Comparison of ENCODE assay signal across 8 cellular contexts in the genomic region with DNA sequence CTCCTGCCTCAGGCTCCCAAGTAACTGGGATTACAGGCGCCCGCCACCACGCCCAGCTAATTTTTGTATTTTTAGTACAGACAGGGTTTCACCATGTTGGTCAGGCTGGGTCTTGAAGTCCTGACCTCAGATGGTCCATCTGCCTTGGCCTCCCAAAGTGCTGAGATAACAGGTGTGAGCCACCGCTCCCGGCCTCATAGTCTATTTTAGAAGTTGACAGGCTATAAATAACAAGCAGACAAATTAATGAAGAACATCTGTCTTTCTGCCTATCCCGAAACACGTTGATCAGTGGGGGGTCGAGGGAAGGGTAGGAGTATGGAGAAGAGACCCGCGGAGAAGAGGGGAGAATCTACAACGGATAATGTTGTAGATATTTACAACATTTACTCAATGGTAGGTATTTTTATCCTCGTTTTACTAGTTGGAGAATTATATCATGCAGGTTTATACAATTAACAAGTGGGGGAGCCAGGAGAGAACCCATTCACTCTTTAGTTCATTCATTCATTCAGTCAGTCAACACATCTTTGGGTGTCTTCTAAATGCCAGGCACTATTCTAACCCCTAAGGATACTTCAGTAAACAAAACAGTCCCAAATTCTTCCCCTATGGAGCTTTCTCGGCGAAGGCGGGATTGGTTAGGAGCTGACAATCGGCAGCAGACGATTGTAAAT. TPM values are rescaled to one million over a fixed set of nuclear protein-coding genes. Genes with fewer than 3 reads are reported as not detected.
DNase-seq lines count a peak whose midpoint lies in the region; ATAC-seq and TF ChIP-seq lines count a peak whose summit lies in the region.

No MANE protein-coding gene starts in this region.

- peaks cover 15% of the 10 kb centered on the region for H3K79me2 ChIP-seq in HCT116 (ENCODE audit: insufficient read depth, low read length)

- H3K27me3 Mint-ChIP-seq in activated naive CD8-positive, alpha-beta T cell treated with anti-CD3 and anti-CD28 coated beads, Interleukin-2, amount 10 ng/mL, durations not matched to agents 7 days and 5 days, result peaks cover 2% of the 10 kb centered on the region
- no peaks in the 10 kb centered on the region for H3K27me3 Mint-ChIP-seq in mesothelial cell of epicardium (ENCODE audit: low read depth)

- TF ChIP-seq CTCF in AG04450 (IDR thresholded peaks at IDR 0.05; ENCODE audit: low read depth, low read length) (no peak), HCT116 (IDR thresholded peaks at IDR 0.05 in 2 of 3, conservative IDR thresholded peaks at IDR 0.05 in 1 of 3; ENCODE audit: borderline replicate concordance in 1 of 3, insufficient read depth in 1 of 3, low read depth in 2 of 3, low read length in 2 of 3) (no peak), mesothelial cell of epicardium (IDR thresholded peaks at IDR 0.05; ENCODE audit: unreplicated experiment) (no peak)

- no peaks in the 10 kb centered on the region for H3K9me2 ChIP-seq in HCT116 (ENCODE audit: insufficient read depth)

- H3K4me3 ChIP-seq in AG04450 (ENCODE audit: low read depth, low read length), result peak overlapping the region; percentile 56
- H3K4me3 ChIP-seq in HCT116 (replicated peaks in 1 of 2; ENCODE audit: low read depth in 1 of 2, low read length in 2 of 2), result peak overlapping the region; percentile 43 to 80

- RAD21 ChIA-PET in HCT116 (lab: Charles Lee; ENCODE audit: low non-redundant PET in 1 of 2, low total read pairs in 2 of 2, uncharacterized antibody in 2 of 2, unreplicated experiment in 2 of 2), result no interaction called here

- H3K27ac ChIP-seq in AG04450 (ENCODE audit: low read depth, low read length) (no peak overlapping the region), HCT116 (ENCODE audit: low read depth, low read length) (no peak overlapping the region)

- H3K36me3 ChIP-seq in HCT116 (ENCODE audit: control insufficient read depth in 1 of 2, insufficient read depth in 2 of 2, low read length in 2 of 2), result no peaks in the 10 kb centered on the region

- H3K27me3 ChIP-seq in AG04450 (ENCODE audit: control insufficient read depth, insufficient read depth, low read length), result no peaks in the 10 kb centered on the region
- H3K27me3 ChIP-seq in HCT116 (ENCODE audit: insufficient read depth, low read length), result no peaks in the 10 kb centered on the region

- H3K4me3 Mint-ChIP-seq in activated naive CD8-positive, alpha-beta T cell treated with anti-CD3 and anti-CD28 coated beads, Interleukin-2, amount 10 ng/mL, durations not matched to agents 7 days and 5 days, result peak overlapping the region; percentile 87
- H3K4me3 Mint-ChIP-seq in mesothelial cell of epicardium, result peak overlapping the region; percentile 63

- CTCF ChIA-PET in AG04450 (lab: Charles Lee) (no interaction called here), HCT116 (lab: Charles Lee) (no interaction called here)

- POLR2A ChIA-PET in AG04450 (lab: Yijun Ruan, JAX) (interaction anchor here (1.1 kb wide), 1 partner anchor 96 kb away, joined by 3 read pairs; a partner anchor contains a TSS), HCT116 (lab: Charles Lee) (no interaction called here)
- POLR2A ChIA-PET in activated naive CD8-positive, alpha-beta T cell treated with anti-CD3 and anti-CD28 coated beads, Interleukin-2, amount 10 ng/mL, durations not matched to agents 7 days and 5 days (lab: Charles Lee), result interaction anchor here (0.6 to 3.2 kb wide), 2 partner anchors 9 to 37 kb away, joined by 3 to 9 read pairs; a partner anchor contains a TSS

- H3K4me1 Mint-ChIP-seq in activated naive CD8-positive, alpha-beta T cell treated with anti-CD3 and anti-CD28 coated beads, Interleukin-2, amount 10 ng/mL, durations not matched to agents 7 days and 5 days, result peaks cover 36% of the 10 kb centered on the region
- H3K4me1 Mint-ChIP-seq in mesothelial cell of epicardium, result peaks cover 46% of the 10 kb centered on the region

- no peaks in the 10 kb centered on the region for H4K20me1 ChIP-seq in HCT116 (ENCODE audit: insufficient read depth)

- peaks cover 9 to 17% of the 10 kb centered on the region in 2 experiments; a peak in 3 of 4 replicates for H3K4me1 ChIP-seq in HCT116 (ENCODE audit: control insufficient read depth in 1 of 2, insufficient read depth in 2 of 2, low read length in 2 of 2)

- no peaks in the 10 kb centered on the region for H3K9me3 Mint-ChIP-seq in activated naive CD8-positive, alpha-beta T cell treated with anti-CD3 and anti-CD28 coated beads, Interleukin-2, amount 10 ng/mL, durations not matched to agents 7 days and 5 days
- no peaks in the 10 kb centered on the region for H3K9me3 Mint-ChIP-seq in mesothelial cell of epicardium

- no peak for DNase-seq in AG04450 (ENCODE audit: low read depth, low spot score)
- no peak for DNase-seq in HCT116 (ENCODE audit: low read depth, low spot score)
- no peak for DNase-seq in activated naive CD8-positive, alpha-beta T cell treated with anti-CD3 and anti-CD28 coated beads, Interleukin-2, amount 10 ng/mL, durations not matched to agents 7 days and 5 days
- DNase-seq in mesothelial cell of epicardium (ENCODE audit: low spot score in 2 of 2, unreplicated experiment in 2 of 2), result no peak
- no peak for DNase-seq in activated gamma-delta T cell treated with Interleukin-2 at 50 U/mL for 16 hours
- DNase-seq in H4 (ENCODE audit: low spot score), result no peak
- no peak for DNase-seq in DMS79 treated with DMSO at 0.1 percent for 48 hours (lab: John Stamatoyannopoulos, UW)
- no peak for DNase-seq in middle frontal gyrus (ENCODE audit: extremely low spot score, low spot score)

- no TSS peak for BruUV-seq in HCT116 (replicated peaks; lab: Mats Ljungman, UMichigan)

- peak overlapping the region; percentile 13; the same call in 1 of the 2 replicates for H3K9ac ChIP-seq in HCT116 (ENCODE audit: low read length)

- intact Hi-C loops in HCT116 (cut with micrococcal nuclease), result no loop called here

- no peak for ATAC-seq in HCT116
- ATAC-seq in activated naive CD8-positive, alpha-beta T cell treated with anti-CD3 and anti-CD28 coated beads, Interleukin-2, amount 10 ng/mL, durations not matched to agents 7 days and 5 days (ENCODE audit: low read depth), result peak; percentile 8

- H3K9me3 ChIP-seq in AG04450 (ENCODE audit: control insufficient read depth, insufficient read depth, low read length), result no peaks in the 10 kb centered on the region; the same call in 1 of the 2 replicates
- H3K9me3 ChIP-seq in HCT116 (ENCODE audit: control insufficient read depth in 1 of 2, insufficient read depth in 1 of 2, low read depth in 1 of 2, low read length in 2 of 2), result no peaks in the 10 kb centered on the region

- no peak for TF ChIP-seq RAD21 in HCT116 (IDR thresholded peaks at IDR 0.05; ENCODE audit: low read depth)

- peak overlapping the region; percentile 83 for H3K4me2 ChIP-seq in HCT116 (ENCODE audit: low read length)

- peaks cover 17% of the 10 kb centered on the region for H3K36me3 Mint-ChIP-seq in activated naive CD8-positive, alpha-beta T cell treated with anti-CD3 and anti-CD28 coated beads, Interleukin-2, amount 10 ng/mL, durations not matched to agents 7 days and 5 days
- no peaks in the 10 kb centered on the region for H3K36me3 Mint-ChIP-seq in mesothelial cell of epicardium

- no peak for TF ChIP-seq POLR2A in HCT116 (IDR thresholded peaks at IDR 0.05; ENCODE audit: borderline replicate concordance, extremely low read depth, insufficient read depth, insufficient read length)

- peak overlapping the region; percentile 85 for H3K27ac Mint-ChIP-seq in activated naive CD8-positive, alpha-beta T cell treated with anti-CD3 and anti-CD28 coated beads, Interleukin-2, amount 10 ng/mL, durations not matched to agents 7 days and 5 days
- peak overlapping the region; percentile 37 for H3K27ac Mint-ChIP-seq in mesothelial cell of epicardium

- H2AFZ ChIP-seq in HCT116 (ENCODE audit: low read depth, low read length, poor library complexity, severe bottlenecking), result peak overlapping the region; percentile 100

TF ChIP-seq in HCT116, 20 proteins besides CTCF, POLR2A, EP300 and RAD21 (continues in another document):
- TF ChIP-seq, protein P1, sequence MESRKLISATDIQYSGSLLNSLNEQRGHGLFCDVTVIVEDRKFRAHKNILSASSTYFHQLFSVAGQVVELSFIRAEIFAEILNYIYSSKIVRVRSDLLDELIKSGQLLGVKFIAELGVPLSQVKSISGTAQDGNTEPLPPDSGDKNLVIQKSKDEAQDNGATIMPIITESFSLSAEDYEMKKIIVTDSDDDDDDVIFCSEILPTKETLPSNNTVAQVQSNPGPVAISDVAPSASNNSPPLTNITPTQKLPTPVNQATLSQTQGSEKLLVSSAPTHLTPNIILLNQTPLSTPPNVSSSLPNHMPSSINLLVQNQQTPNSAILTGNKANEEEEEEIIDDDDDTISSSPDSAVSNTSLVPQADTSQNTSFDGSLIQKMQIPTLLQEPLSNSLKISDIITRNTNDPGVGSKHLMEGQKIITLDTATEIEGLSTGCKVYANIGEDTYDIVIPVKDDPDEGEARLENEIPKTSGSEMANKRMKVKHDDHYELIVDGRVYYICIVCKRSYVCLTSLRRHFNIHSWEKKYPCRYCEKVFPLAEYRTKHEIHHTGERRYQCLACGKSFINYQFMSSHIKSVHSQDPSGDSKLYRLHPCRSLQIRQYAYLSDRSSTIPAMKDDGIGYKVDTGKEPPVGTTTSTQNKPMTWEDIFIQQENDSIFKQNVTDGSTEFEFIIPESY (IDR thresholded peaks at IDR 0.05; ENCODE audit: extremely low read depth, insufficient replicate concordance, low read length), result no peak
- TF ChIP-seq TCF7L2 (IDR thresholded peaks at IDR 0.05; ENCODE audit: borderline replicate concordance, extremely low read depth, insufficient read depth, insufficient read length) (no peak), EGR1 (IDR thresholded peaks at IDR 0.05; ENCODE audit: low read depth) (no peak), CEBPB (IDR thresholded peaks at IDR 0.05; ENCODE audit: low read depth) (no peak), ELF1 (IDR thresholded peaks at IDR 0.05; ENCODE audit: borderline replicate concordance, low read depth) (no peak), YY1 (IDR thresholded peaks at IDR 0.05; ENCODE audit: extremely low read depth, insufficient replicate concordance, low read depth, low read length) (no peak), ZFX (IDR thresholded peaks at IDR 0.05) (no peak)

RNA-seq across cellular contexts. Expression of a gene that starts 0.5 kb away (rescaled TPM):
- polyA plus RNA-seq in AG04450 (2011; rRNA removed), result 28.7 and 30.8 TPM in 2 replicates
- 10.9 and 18.5 TPM in 2 replicates for polyA minus RNA-seq in AG04450 (2011; rRNA and poly(A)+ RNA removed)
- total RNA-seq in HCT116 (2021; ENCODE audit: unreplicated experiment) (12.3 TPM), mesothelial cell of epicardium (19.4 to 20.7 TPM (median 20.3 TPM) in 3 replicates)
- 7.6 and 9.1 TPM in 2 replicates for polyA plus RNA-seq in HCT116 (2012)
- 10 to 100 TPM; 68.3 to 77.6 TPM for total RNA-seq in activated naive CD8-positive, alpha-beta T cell treated with anti-CD3 and anti-CD28 coated beads, Interleukin-2, amount 10 ng/mL, durations not matched to agents 7 days and 5 days
- 7.9 and 11.5 TPM in 2 replicates for total RNA-seq in H4 (2014; rRNA removed; shearing (Covaris generic))

RNA-seq across cellular contexts. Expression of a gene that starts 36.9 kb away (rescaled TPM):
- 42.7 and 46.4 TPM in 2 replicates for polyA plus RNA-seq in AG04450 (2011; rRNA removed)
- 36.1 and 47.2 TPM in 2 replicates for polyA minus RNA-seq in AG04450 (2011; rRNA and poly(A)+ RNA removed)
- total RNA-seq in HCT116 (2021; ENCODE audit: unreplicated experiment) (13.7 TPM), mesothelial cell of epicardium (17.2 to 19.2 TPM (median 19.1 TPM) in 3 replicates)
- 18.5 and 24.2 TPM in 2 replicates for polyA plus RNA-seq in HCT116 (2012)
- 10 to 100 TPM; 40.6 to 44.1 TPM for total RNA-seq in activated naive CD8-positive, alpha-beta T cell treated with anti-CD3 and anti-CD28 coated beads, Interleukin-2, amount 10 ng/mL, durations not matched to agents 7 days and 5 days
- 107 and 111 TPM in 2 replicates for total RNA-seq in H4 (2014; rRNA removed; shearing (Covaris generic))
